ENCODE assay signal across 18 cellular contexts in the genomic region with DNA sequence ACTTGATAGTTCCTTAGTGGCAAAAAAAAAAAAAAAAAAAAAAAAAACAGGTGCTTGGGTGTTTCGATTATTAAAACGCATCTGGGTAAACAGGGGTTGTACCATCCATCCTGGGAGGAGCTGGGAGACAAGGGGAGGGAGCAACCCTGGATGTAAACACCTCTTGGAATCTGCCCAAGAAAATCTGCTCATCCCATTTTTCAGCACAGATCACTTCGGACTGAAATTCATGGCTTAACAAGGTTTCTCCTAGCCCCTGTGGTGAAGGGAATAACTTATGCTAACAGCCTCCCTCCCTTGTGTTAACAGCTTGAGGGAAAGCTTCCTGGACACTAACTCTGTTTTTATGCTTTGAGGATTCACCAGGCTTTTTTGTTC. TPM values are rescaled to one million over a fixed set of nuclear protein-coding genes. Genes with fewer than 3 reads are reported as not detected.
DNase-seq lines count a peak whose midpoint lies in the region; ATAC-seq and TF ChIP-seq lines count a peak whose summit lies in the region.
"Had no signal": no experiment of that assay in that cellular context is flagged by ENCODE, and none has a peak within 500 bp of the region (broad histone marks: within the 10 kb centered on the region; RNA-seq: fewer than 3 reads in every experiment).

No MANE protein-coding gene starts in this region.

- H3K27me3 ChIP-seq in endodermal cell (ENCODE audit: control insufficient read depth, insufficient read depth, low read length, poor library complexity, severe bottlenecking) = peaks cover 87% of the 10 kb centered on the region

- DNase-seq in COR-L47 (lab: John Stamatoyannopoulos, UW) = peak; percentile 46
- peak; percentile 57 for DNase-seq in NAMALWA (ENCODE audit: low spot score)
- peak; percentile 44 for DNase-seq in endodermal cell
- DNase-seq in naive thymus-derived CD8-positive, alpha-beta T cell = no peak
- no peak for DNase-seq in posterior vena cava (ENCODE audit: low spot score)
- DNase-seq in ecto neural progenitor cell (ENCODE audit: low spot score) = no peak
- no peak for DNase-seq in amniotic stem cell (lab: John Stamatoyannopoulos, UW)
- DNase-seq in NCI-H1436 treated with DMSO at 0.1 percent for 48 hours (lab: John Stamatoyannopoulos, UW) = no peak
- DNase-seq: activated CD4-positive, alpha-beta T cell treated with anti-CD3 and anti-CD28 coated beads for 1 hour; activated T-cell treated with anti-CD3 and anti-CD28 coated beads for 4 hours; BE2C; hypothalamus; KG1; mesenchymal stem cell; NCI-H2029 treated with DMSO at 0.1 percent for 48 hours; stimulated activated CD4-positive, alpha-beta T cell treated with anti-CD3 and anti-CD28 coated beads, Interleukin-4, amount 100 ng/mL, for 1 hour; T-helper 1 cell had no signal

- H3K27ac Mint-ChIP-seq in endodermal cell = no peak overlapping the region
- no peak overlapping the region for H3K27ac Mint-ChIP-seq in naive thymus-derived CD8-positive, alpha-beta T cell
- H3K27ac Mint-ChIP-seq: stimulated activated memory B cell treated with anti-CD40 and anti-IgM and Interleukin-4, amounts not matched to agents 10 μg/mL and 1 μg/mL and 100 μg/mL, for 72 hours had no signal

- H3K9ac ChIP-seq in endodermal cell (ENCODE audit: extremely low read depth, low read length, poor library complexity, severe bottlenecking) = no peak overlapping the region

- H3K27me3 Mint-ChIP-seq in endodermal cell (ENCODE audit: insufficient read depth) = peaks cover 75% of the 10 kb centered on the region
- peaks cover 33 to 65% (median 45%) of the 10 kb centered on the region in 5 donors for H3K27me3 Mint-ChIP-seq in naive thymus-derived CD8-positive, alpha-beta T cell

- H3K36me3 ChIP-seq in endodermal cell (ENCODE audit: control insufficient read depth, insufficient read depth, low read length) = no peaks in the 10 kb centered on the region
- H3K36me3 ChIP-seq: BE2C had no signal

- no peaks in the 10 kb centered on the region for H3K9me3 ChIP-seq in endodermal cell (ENCODE audit: control insufficient read depth, low read length)
- H3K9me3 ChIP-seq: BE2C had no signal

- no peaks in the 10 kb centered on the region for H3K4me1 ChIP-seq in endodermal cell (ENCODE audit: control insufficient read depth, insufficient read depth, low read length)
- H3K4me1 ChIP-seq: BE2C had no signal

- TF ChIP-seq CTCF in endodermal cell (conservative IDR thresholded peaks at IDR 0.05) = no peak

- ATAC-seq in naive thymus-derived CD8-positive, alpha-beta T cell = no peak
- ATAC-seq: stimulated activated memory B cell treated with anti-CD40 and anti-IgM and Interleukin-4, amounts not matched to agents 10 μg/mL and 1 μg/mL and 100 μg/mL, for 72 hours had no signal

- POLR2A ChIA-PET in naive thymus-derived CD8-positive, alpha-beta T cell (lab: Charles Lee) = no interaction called here

- peak overlapping the region; percentile 72 for H3K4me3 Mint-ChIP-seq in endodermal cell
- H3K4me3 Mint-ChIP-seq in naive thymus-derived CD8-positive, alpha-beta T cell = peak overlapping the region in 9 of 10 donors; percentile 3 to 87 (median 83)

- WGBS in endodermal cell (ENCODE audit: insufficient coverage in 1 of 2, insufficient read length in 1 of 2), 2 experiments = 10% methylated on average over 3 of the region's 3 CpGs; no CpG with 5 or more reads in 1 of the 2 experiments

- H3K4me3 ChIP-seq in endodermal cell (ENCODE audit: low read length) = peak overlapping the region; percentile 82

- no peak overlapping the region for H3K27ac ChIP-seq in endodermal cell (ENCODE audit: low read depth, low read length)

- H3K4me1 Mint-ChIP-seq in endodermal cell = peaks cover 25% of the 10 kb centered on the region
- H3K4me1 Mint-ChIP-seq in naive thymus-derived CD8-positive, alpha-beta T cell = peaks cover 10 to 23% (median 19%) of the 10 kb centered on the region in 4 donors

- no peaks in the 10 kb centered on the region for H3K9me3 Mint-ChIP-seq in endodermal cell
- no peaks in the 10 kb centered on the region for H3K9me3 Mint-ChIP-seq in naive thymus-derived CD8-positive, alpha-beta T cell
- H3K9me3 Mint-ChIP-seq: stimulated activated memory B cell treated with anti-CD40 and anti-IgM and Interleukin-4, amounts not matched to agents 10 μg/mL and 1 μg/mL and 100 μg/mL, for 72 hours had no signal

- intact Hi-C loops in posterior vena cava (cut with DNase I) = no loop called here

- no peaks in the 10 kb centered on the region for H3K36me3 Mint-ChIP-seq in endodermal cell (ENCODE audit: low read depth)
- H3K36me3 Mint-ChIP-seq in naive thymus-derived CD8-positive, alpha-beta T cell = no peaks in the 10 kb centered on the region
- H3K36me3 Mint-ChIP-seq: stimulated activated memory B cell treated with anti-CD40 and anti-IgM and Interleukin-4, amounts not matched to agents 10 μg/mL and 1 μg/mL and 100 μg/mL, for 72 hours had no signal

RNA-seq across cellular contexts. Expression of gene BMP3, which starts 1.7 kb away (rescaled TPM):
- total RNA-seq in endodermal cell (under 1 TPM; 0.11 to 0.13 TPM), posterior vena cava (under 1 TPM; 0.29 to 0.88 TPM)
- 0.07 TPM for polyA plus RNA-seq in endodermal cell (2013, experiment 1 of 2)
- polyA plus RNA-seq in endodermal cell (2013, experiment 2 of 2) = 0.08 TPM
- not detected for total RNA-seq in naive thymus-derived CD8-positive, alpha-beta T cell
- under 1 TPM in 1 of 3 donors, not detected in 2; 0.03 TPM for polyA plus RNA-seq in naive thymus-derived CD8-positive, alpha-beta T cell

Comparison
In these comparisons a context has a peak if more than half of its experiments do, and no peak if none do; other contexts are left out.
1. DNase-seq: peak in COR-L47 (single experiment), NAMALWA (single experiment) and endodermal cell (single experiment); none in naive thymus-derived CD8-positive, alpha-beta T cell (0 of 10), posterior vena cava (single experiment), ecto neural progenitor cell (single experiment), amniotic stem cell (single experiment) and NCI-H1436 treated with DMSO at 0.1 percent for 48 hours (single experiment).